14 cellular contexts compared by ENCODE assay signal in the genomic region with DNA sequence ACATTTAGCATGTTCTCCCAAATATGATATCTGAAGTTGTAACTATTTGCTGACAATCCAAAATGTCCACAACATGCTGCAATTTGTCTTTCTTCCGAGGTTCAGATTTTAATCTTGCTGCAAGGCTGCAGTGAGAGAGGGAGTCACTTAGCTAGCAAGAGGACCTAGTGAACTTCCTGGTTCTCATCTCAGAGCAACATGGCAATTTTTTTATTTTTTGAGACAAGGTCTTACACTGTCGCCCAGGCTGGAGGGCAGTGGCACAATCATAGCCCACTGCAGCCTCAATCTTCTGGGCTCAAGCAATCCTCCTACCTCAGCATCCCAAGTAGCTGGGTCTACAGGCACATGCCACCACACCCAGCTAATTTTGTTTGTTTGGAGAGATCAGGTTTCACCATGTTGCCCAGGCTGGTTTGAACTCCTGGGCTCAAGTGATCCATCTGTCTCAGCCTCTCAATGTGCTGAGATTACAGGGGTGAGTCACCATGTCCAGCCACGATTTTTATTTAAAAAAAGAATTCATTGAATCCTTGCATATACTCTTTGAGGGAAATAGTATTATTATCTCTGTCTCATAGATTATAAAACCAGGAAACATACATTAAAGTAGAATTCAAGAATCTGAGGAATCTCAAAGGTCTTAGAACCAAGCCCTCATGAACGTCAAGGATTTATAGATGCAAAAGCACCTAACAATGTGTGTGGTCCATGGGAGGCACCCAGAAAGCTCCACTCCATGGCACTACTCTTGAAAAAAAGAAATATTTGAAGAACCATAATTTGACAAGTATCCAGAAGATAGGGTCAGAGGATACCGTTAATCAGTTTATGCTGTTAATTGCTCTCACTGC. TPM values are rescaled to one million over a fixed set of nuclear protein-coding genes. Genes with fewer than 3 reads are reported as not detected.
DNase-seq lines count a peak whose midpoint lies in the region; FAIRE-seq and TF ChIP-seq lines count a peak whose summit lies in the region.
"Had no signal": no experiment of that assay in that cellular context is flagged by ENCODE, and none has a peak within 500 bp of the region (broad histone marks: within the 10 kb centered on the region; RNA-seq: fewer than 3 reads in every experiment).

No MANE protein-coding gene starts in this region.

- FAIRE-seq in bronchial epithelial cell (lab: Jason Lieb, UNC), result no peak
- FAIRE-seq: H1, TTC549 had no signal

- DNase-seq in SKM-1 treated with dmso at 0.1 percent for 144 hours (lab: John Stamatoyannopoulos, UW; ENCODE audit: unreplicated experiment) (peak; percentile 30), SKM-1 (lab: John Stamatoyannopoulos, UW; ENCODE audit: unreplicated experiment) (no peak), NCI-H2171 treated with DMSO at 0.1 percent for 48 hours (lab: John Stamatoyannopoulos, UW) (peak; percentile 75), bronchial epithelial cell (ENCODE audit: low read depth) (peak; percentile 83), osteocyte (ENCODE audit: extremely low spot score, unreplicated experiment) (peak; percentile 30), esophagus squamous epithelium (lab: John Stamatoyannopoulos, UW) (no peak), activated gamma-delta T cell (lab: John Stamatoyannopoulos, UW) (no peak)
- no peak for DNase-seq in activated T-cell treated with anti-CD3 and anti-CD28 coated beads, Interleukin-2, amount 50 U/mL, for 48 hours
- DNase-seq: GF-D8, hippocampal formation, midbrain had no signal

- H3K27ac Mint-ChIP-seq in osteocyte (ENCODE audit: unreplicated experiment), result no peak overlapping the region

- H3K27me3 Mint-ChIP-seq in osteocyte (ENCODE audit: unreplicated experiment), result peaks cover 10% of the 10 kb centered on the region

- peaks cover 0 to 25% (median 6%) of the 10 kb centered on the region in 3 donors for H3K4me1 ChIP-seq in esophagus squamous epithelium

- TF ChIP-seq CTCF in bronchial epithelial cell (IDR thresholded peaks at IDR 0.05; ENCODE audit: insufficient read depth, low read length, severe bottlenecking) (no peak), osteocyte (IDR thresholded peaks at IDR 0.05) (no peak), esophagus squamous epithelium (IDR thresholded peaks at IDR 0.05) (no peak)

- no peaks in the 10 kb centered on the region for H3K9me3 Mint-ChIP-seq in osteocyte (ENCODE audit: unreplicated experiment)

- H3K36me3 ChIP-seq in bronchial epithelial cell (ENCODE audit: control insufficient read depth, insufficient read depth, low read length), result no peaks in the 10 kb centered on the region
- no peaks in the 10 kb centered on the region for H3K36me3 ChIP-seq in esophagus squamous epithelium

- no peak for TF ChIP-seq POLR2A in esophagus squamous epithelium (IDR thresholded peaks at IDR 0.05)

- H3K9me3 ChIP-seq in esophagus squamous epithelium, result no peaks in the 10 kb centered on the region

- H3K4me3 ChIP-seq in bronchial epithelial cell (ENCODE audit: low read depth, low read length), result no peak overlapping the region
- no peak overlapping the region for H3K4me3 ChIP-seq in esophagus squamous epithelium
- H3K4me3 ChIP-seq: coronary artery had no signal

- H3K27me3 ChIP-seq in bronchial epithelial cell (ENCODE audit: control insufficient read depth, insufficient read depth, low read length) (peaks cover 1% of the 10 kb centered on the region), esophagus squamous epithelium (peaks cover 0 to 3% (median 0%) of the 10 kb centered on the region in 4 donors)

- WGBS in esophagus squamous epithelium, 2 donors, result 54 to 59% methylated on average over 5 of the region's 5 CpGs

- H3K4me3 Mint-ChIP-seq in osteocyte (ENCODE audit: unreplicated experiment), result no peak overlapping the region

- H3K4me1 Mint-ChIP-seq in osteocyte (ENCODE audit: unreplicated experiment), result no peaks in the 10 kb centered on the region

- no peak overlapping the region for H3K27ac ChIP-seq in esophagus squamous epithelium
- H3K27ac ChIP-seq: coronary artery had no signal

- intact Hi-C loops in esophagus squamous epithelium (cut with DNase I), result no loop called here

- no peaks in the 10 kb centered on the region for H3K36me3 Mint-ChIP-seq in osteocyte (ENCODE audit: unreplicated experiment)

RNA-seq across cellular contexts. Expression of a gene that starts 9.1 kb away (rescaled TPM):
- total RNA-seq in bronchial epithelial cell (not detected in 2 replicates), osteocyte (not detected in 2 replicates), esophagus squamous epithelium (1 to 10 TPM in 1 of 4 donors, under 1 TPM in 1, not detected in 2; 0.26 to 4.4 TPM)

Comparison
In these comparisons a context has a peak if more than half of its experiments do, and no peak if none do; other contexts are left out.
1. DNase-seq: peak in SKM-1 treated with dmso at 0.1 percent for 144 hours (single experiment), NCI-H2171 treated with DMSO at 0.1 percent for 48 hours (single experiment), bronchial epithelial cell (single experiment) and osteocyte (single experiment); none in SKM-1 (single experiment), activated T-cell treated with anti-CD3 and anti-CD28 coated beads, Interleukin-2, amount 50 U/mL, for 48 hours (0 of 2), esophagus squamous epithelium (single experiment) and activated gamma-delta T cell (single experiment).